10 cellular contexts compared by ENCODE assay signal in the genomic region with DNA sequence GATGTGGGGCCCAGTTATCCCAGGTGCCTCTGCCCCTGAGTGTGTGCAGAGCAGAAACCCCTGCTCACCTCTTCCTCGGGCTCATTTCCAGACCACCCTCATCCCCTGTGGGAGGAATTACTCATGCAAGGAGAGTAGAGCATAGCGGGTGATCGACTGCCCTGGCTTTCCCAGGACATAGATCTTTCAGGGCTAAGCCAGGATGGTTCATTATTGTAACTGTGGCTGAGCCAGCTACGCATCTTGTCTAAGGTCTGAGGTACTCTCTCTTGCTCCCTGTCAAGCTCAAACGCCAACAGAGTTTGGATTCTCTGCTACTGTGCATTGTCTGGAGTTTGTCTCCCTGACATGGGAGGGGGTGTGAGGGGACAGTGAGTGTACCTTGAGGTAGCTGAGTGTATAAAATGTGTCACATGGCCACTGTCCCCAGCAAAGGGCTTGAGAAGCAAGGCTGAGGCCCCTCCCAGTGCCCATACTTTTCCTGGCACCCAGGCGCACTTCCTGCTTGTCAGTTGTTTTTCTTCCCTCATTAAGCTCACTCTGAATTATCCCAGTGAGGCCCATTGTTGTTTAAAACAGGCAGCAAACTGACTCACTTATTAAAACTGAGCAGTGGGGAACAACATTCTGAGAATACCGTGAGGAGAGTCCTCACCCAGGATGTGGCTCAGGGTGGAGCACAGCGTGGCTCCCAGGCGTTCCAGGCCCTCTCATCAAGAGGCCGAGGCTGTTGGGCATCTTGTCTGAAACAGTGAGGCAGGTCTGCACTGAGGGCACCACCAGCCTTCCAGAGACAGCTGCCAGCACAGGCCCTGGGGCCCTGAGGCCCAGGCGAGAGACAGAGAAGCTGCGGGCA.
DNase-seq lines count a peak whose midpoint lies in the region; ATAC-seq and TF ChIP-seq lines count a peak whose summit lies in the region.
"Had no signal": no experiment of that assay in that cellular context is flagged by ENCODE, and none has a peak within 500 bp of the region (broad histone marks: within the 10 kb centered on the region; RNA-seq: fewer than 3 reads in every experiment).

No MANE protein-coding gene starts in this region.

- H4K20me1 ChIP-seq in GM23338 (replicated peaks; ENCODE audit: insufficient read depth) (no peaks in the 10 kb centered on the region), OCI-LY7 (ENCODE audit: insufficient read depth, low read length) (no peaks in the 10 kb centered on the region)

- H3F3A ChIP-seq in GM23338 (replicated peaks; ENCODE audit: low read depth), result peaks cover 6% of the 10 kb centered on the region; the same call in 1 of the 2 replicates

- CTCF ChIA-PET in OCI-LY7 (lab: Charles Lee; ENCODE audit: unreplicated experiment), result interaction anchor here (1.0 kb wide), 1 partner anchor 11 kb away, joined by 4 read pairs; no protein-coding TSS in a partner anchor

- H3K4me2 ChIP-seq in GM23338 (0 out of 2 replicates have a peak overlapping the region, but pooled peaks have one; percentile 43), OCI-LY7 (ENCODE audit: low read length) (no peak overlapping the region)

- no peak for TF ChIP-seq CTCF in GM23338 (conservative IDR thresholded peaks at IDR 0.05; ENCODE audit: low read depth in 2 of 2)
- no peak for TF ChIP-seq CTCF in OCI-LY7 (conservative IDR thresholded peaks at IDR 0.05; ENCODE audit: low read length)
- TF ChIP-seq CTCF in esophagus muscularis mucosa (IDR thresholded peaks at IDR 0.05), result no peak

- DNase-seq in GM23338 (ENCODE audit: low spot score), result no peak
- no peak for DNase-seq in OCI-LY7 (ENCODE audit: low spot score)
- no peak for DNase-seq in esophagus muscularis mucosa (ENCODE audit: extremely low spot score)
- DNase-seq in renal cortical epithelial cell (ENCODE audit: low read depth), result peak; percentile 96
- no peak for DNase-seq in cortex of kidney (lab: John Stamatoyannopoulos, UW)
- DNase-seq in activated CD8-positive, alpha-beta memory T cell treated with anti-CD3 and anti-CD28 coated beads, Interleukin-2, amount 50 U/mL, for 48 hours, result no peak
- DNase-seq: left colon, NCI-H774 had no signal

- no TSS peak for BruUV-seq in OCI-LY7 (replicated peaks; lab: Mats Ljungman, UMichigan)

- no peak overlapping the region for H3K4me3 Mint-ChIP-seq in GM23338

- intact Hi-C loops in OCI-LY7 (cut with micrococcal nuclease; ENCODE audit: unreplicated experiment), result no loop called here
- intact Hi-C loops in esophagus muscularis mucosa (cut with DNase I), result no loop called here

- no peaks in the 10 kb centered on the region for H3K36me3 ChIP-seq in GM23338 (ENCODE audit: insufficient read depth)
- no peaks in the 10 kb centered on the region for H3K36me3 ChIP-seq in OCI-LY7 (ENCODE audit: insufficient read depth, low read length)
- no peaks in the 10 kb centered on the region for H3K36me3 ChIP-seq in esophagus muscularis mucosa

- ATAC-seq in GM23338 (no peak; the same call in 2 of the 3 replicates), HG03045 (IDR thresholded peaks at IDR 0.05; ENCODE audit: unreplicated experiment) (no peak), GM21367 (IDR thresholded peaks at IDR 0.05; ENCODE audit: unreplicated experiment) (no peak)
- ATAC-seq: left colon had no signal

- H3K27ac Mint-ChIP-seq in GM23338, result peak overlapping the region; percentile 65

- H3K4me1 Mint-ChIP-seq in GM23338, result peaks cover 32% of the 10 kb centered on the region

- H3K27me3 Mint-ChIP-seq in GM23338 (ENCODE audit: insufficient read depth, low read depth, poor library complexity), result no peaks in the 10 kb centered on the region

- H3K27me3 ChIP-seq in GM23338 (ENCODE audit: insufficient read depth) (no peaks in the 10 kb centered on the region), esophagus muscularis mucosa (no peaks in the 10 kb centered on the region)

- no peak for TF ChIP-seq POLR2A in esophagus muscularis mucosa (IDR thresholded peaks at IDR 0.05; ENCODE audit: low read depth)

- POLR2A ChIA-PET in OCI-LY7 (lab: Charles Lee), result interaction anchor here (0.6 to 1.7 kb wide), 2 partner anchors 12 to 348 kb away, joined by 3 to 4 read pairs; no protein-coding TSS in a partner anchor

- TF ChIP-seq EP300 in esophagus muscularis mucosa (IDR thresholded peaks at IDR 0.05), result no peak

- H2AFZ ChIP-seq in GM23338 (peak overlapping the region; percentile 59; the same call in 1 of the 2 replicates), OCI-LY7 (ENCODE audit: low read length) (peak overlapping the region; percentile 12; the same call in 1 of the 2 replicates)

- 74% methylated on average over 8 of the region's 12 CpGs for WGBS in esophagus muscularis mucosa

- H3K9me3 ChIP-seq in OCI-LY7 (ENCODE audit: low read length), result no peaks in the 10 kb centered on the region
- H3K9me3 ChIP-seq in esophagus muscularis mucosa, result no peaks in the 10 kb centered on the region

- H3K27ac ChIP-seq in GM23338 (ENCODE audit: low read depth), result peak overlapping the region; percentile 88
- H3K27ac ChIP-seq in OCI-LY7 (ENCODE audit: low read depth, low read length, poor library complexity, severe bottlenecking), result no peak overlapping the region
- H3K27ac ChIP-seq in esophagus muscularis mucosa (replicated peaks in 1 of 4), result peak overlapping the region in 3 of 4 donors; percentile 3 to 46 (median 13)

- H3K9me2 ChIP-seq in GM23338 (ENCODE audit: insufficient read depth), result no peaks in the 10 kb centered on the region
- no peaks in the 10 kb centered on the region for H3K9me2 ChIP-seq in OCI-LY7 (ENCODE audit: insufficient read depth, low read length)

- no peak overlapping the region for H3K4me3 ChIP-seq in GM23338
- H3K4me3 ChIP-seq in OCI-LY7 (ENCODE audit: low read depth, low read length, poor library complexity, severe bottlenecking), result no peak overlapping the region
- H3K4me3 ChIP-seq in esophagus muscularis mucosa, result no peak overlapping the region

- H3K79me2 ChIP-seq in GM23338 (replicated peaks; ENCODE audit: insufficient read depth) (no peaks in the 10 kb centered on the region), OCI-LY7 (ENCODE audit: insufficient read depth, low read depth, low read length) (no peaks in the 10 kb centered on the region)

- peaks cover 18% of the 10 kb centered on the region for H3K4me1 ChIP-seq in GM23338 (ENCODE audit: insufficient read depth)
- no peaks in the 10 kb centered on the region for H3K4me1 ChIP-seq in OCI-LY7 (ENCODE audit: insufficient read depth, low read length, poor library complexity, severe bottlenecking)
- H3K4me1 ChIP-seq in esophagus muscularis mucosa, result peaks cover 32 to 39% (median 36%) of the 10 kb centered on the region in 4 donors

- H3K36me3 Mint-ChIP-seq in GM23338 (ENCODE audit: low read depth), result no peaks in the 10 kb centered on the region

- H3K9me3 Mint-ChIP-seq in GM23338, result no peaks in the 10 kb centered on the region; the same call in 2 of the 3 replicates

TF ChIP-seq in GM23338, 12 proteins besides CTCF, POLR2A, EP300 and RAD21 (continues in another document):
- no peak for TF ChIP-seq ZNF331 (CRISPR knock-in tag; IDR thresholded peaks at IDR 0.05; ENCODE audit: low read depth)
